In the genomic region with DNA sequence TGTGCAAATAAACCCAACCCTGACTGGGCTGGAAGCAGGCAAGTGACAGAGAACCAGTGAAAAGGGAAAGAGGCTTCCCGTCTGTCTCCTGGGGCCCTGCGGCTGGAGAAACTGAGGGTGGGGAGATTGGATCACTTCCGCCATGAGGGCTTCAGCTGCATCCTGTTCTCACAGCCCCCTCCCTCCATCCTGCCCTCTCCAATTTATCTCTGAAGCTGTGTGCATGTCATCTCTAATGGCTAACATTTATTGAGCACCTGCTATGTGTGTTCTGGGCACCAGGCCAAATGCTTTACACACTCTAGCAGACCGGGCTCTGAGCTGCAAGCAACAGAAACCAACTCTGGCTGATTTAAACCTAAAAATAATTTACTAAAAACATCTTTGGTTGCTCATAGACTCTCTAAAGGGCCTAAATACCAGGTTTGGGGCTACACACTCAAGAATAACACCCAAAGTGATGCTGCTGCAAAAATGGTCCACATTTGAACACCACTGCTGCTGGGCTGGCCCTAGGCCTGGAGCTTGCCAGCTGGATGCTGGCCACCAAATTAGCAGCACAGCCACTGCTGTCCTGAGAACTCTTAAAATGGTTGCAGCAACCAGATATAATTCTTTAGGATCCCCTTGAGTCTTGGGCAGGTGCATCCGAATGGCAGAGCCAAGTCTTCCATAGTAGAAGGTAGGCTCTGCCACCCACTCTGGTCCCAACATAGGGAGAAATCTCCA, we compare ENCODE assay signal across 15 cellular contexts.
A peak's percentile ranks its signal among the peaks of the same experiment; 100 is the strongest.
DNase-seq lines count a peak whose midpoint lies in the region; ATAC-seq lines count a peak whose summit lies in the region.
"Had no signal": no experiment of that assay in that cellular context is flagged by ENCODE, and none has a peak within 500 bp of the region (broad histone marks: within the 10 kb centered on the region; RNA-seq: fewer than 3 reads in every experiment).

No MANE protein-coding gene starts in this region.

- no peak for ATAC-seq in GM19463 (IDR thresholded peaks at IDR 0.05; ENCODE audit: unreplicated experiment)

- DNase-seq in NCI-H2171 treated with DMSO at 0.1 percent for 48 hours (lab: John Stamatoyannopoulos, UW): peak; percentile 22
- no peak for DNase-seq in NCI-H2171 (lab: John Stamatoyannopoulos, UW)
- DNase-seq in NAMALWA (ENCODE audit: low spot score): peak; percentile 93
- peak; percentile 83 for DNase-seq in NCI-H748 (lab: John Stamatoyannopoulos, UW; ENCODE audit: unreplicated experiment)
- DNase-seq in lung microvascular endothelial cell (ENCODE audit: low read depth in 2 of 2): peak; percentile 42 to 77
- no peak for DNase-seq in activated effector memory CD4-positive, alpha-beta T cell treated with anti-CD3 and anti-CD28 coated beads, Interleukin-2, amount 50 U/mL, for 16 hours
- no peak for DNase-seq in GDM1 (lab: John Stamatoyannopoulos, UW)
- DNase-seq: ACHN; esophagus squamous epithelium; head of caudate nucleus; IMR-90; NCI-H187 treated with DMSO at 0.1 percent for 48 hours; stimulated activated CD4-positive, alpha-beta T cell treated with anti-CD3 and anti-CD28 coated beads, Interleukin-4, amount 100 ng/mL, for 4 hours; tibial artery had no signal

Comparison
In these comparisons a context has a peak if more than half of its experiments do, and no peak if none do; other contexts are left out.
1. DNase-seq: peak in NCI-H2171 treated with DMSO at 0.1 percent for 48 hours (single experiment), NAMALWA (single experiment), NCI-H748 (single experiment) and lung microvascular endothelial cell (2 of 2); none in NCI-H2171 (single experiment), activated effector memory CD4-positive, alpha-beta T cell treated with anti-CD3 and anti-CD28 coated beads, Interleukin-2, amount 50 U/mL, for 16 hours (single experiment) and GDM1 (single experiment).